In genomic region chr3:31546152-31546551, GRCh38 we compare ENCODE assay signal across 1 cellular context.
TF ChIP-seq lines count a peak whose summit lies in the region.

No MANE protein-coding gene starts in this region.

TF ChIP-seq in HCT116, 20 proteins besides CTCF, POLR2A, EP300 and RAD21 (continued from another document):
- TF ChIP-seq REST (IDR thresholded peaks at IDR 0.05; ENCODE audit: low read depth) (no peak), ZBTB33 (IDR thresholded peaks at IDR 0.05; ENCODE audit: extremely low read depth, insufficient replicate concordance, low read length) (no peak), SIN3A (IDR thresholded peaks at IDR 0.05; ENCODE audit: low read depth) (no peak), YY1 (IDR thresholded peaks at IDR 0.05; ENCODE audit: extremely low read depth, insufficient replicate concordance, low read depth, low read length) (no peak), CEBPB (IDR thresholded peaks at IDR 0.05; ENCODE audit: low read depth) (no peak), ELF1 (IDR thresholded peaks at IDR 0.05; ENCODE audit: borderline replicate concordance, low read depth) (no peak), EZH2phosphoT487 (IDR thresholded peaks at IDR 0.05; ENCODE audit: borderline replicate concordance) (no peak), MAX (IDR thresholded peaks at IDR 0.05) (no peak), ZNF274 (IDR thresholded peaks at IDR 0.05; ENCODE audit: low read depth, low read length) (no peak), JUND (IDR thresholded peaks at IDR 0.05) (no peak), EZH2 (IDR thresholded peaks at IDR 0.05) (no peak), EGR1 (IDR thresholded peaks at IDR 0.05; ENCODE audit: low read depth) (no peak), SP1 (IDR thresholded peaks at IDR 0.05; ENCODE audit: low read depth) (no peak), ZFX (IDR thresholded peaks at IDR 0.05) (no peak), FOSL1 (IDR thresholded peaks at IDR 0.05; ENCODE audit: low read depth) (no peak), POLR2AphosphoS5 (IDR thresholded peaks at IDR 0.05; ENCODE audit: low read depth, low read length) (no peak), CBX3 (IDR thresholded peaks at IDR 0.05; ENCODE audit: low read depth) (no peak)
